Comparison of ENCODE assay signal across 8 cellular contexts in the genomic region with DNA sequence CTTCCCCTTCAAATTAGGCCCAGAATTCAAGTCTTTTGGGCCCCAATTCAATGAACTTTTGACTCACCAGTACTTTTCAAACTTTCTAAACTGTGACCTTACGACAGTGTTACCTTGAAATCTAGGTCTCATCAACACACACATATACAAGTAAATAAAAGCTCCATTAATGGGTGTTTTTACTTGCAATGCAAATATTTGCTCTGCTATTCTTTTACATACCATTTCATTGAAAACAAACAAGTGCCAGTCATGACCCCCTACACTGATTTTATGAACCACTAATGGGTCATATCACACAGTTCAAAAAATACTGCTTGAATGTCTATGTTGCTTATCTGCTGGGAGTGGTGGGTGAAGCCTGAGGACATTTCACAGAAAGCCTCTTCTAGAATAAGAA. TPM values are rescaled to one million over a fixed set of nuclear protein-coding genes. Genes with fewer than 3 reads are reported as not detected.
"Had no signal": no experiment of that assay in that cellular context is flagged by ENCODE, and none has a peak within 500 bp of the region (broad histone marks: within the 10 kb centered on the region; RNA-seq: fewer than 3 reads in every experiment).

No MANE protein-coding gene starts in this region.

- H3K27ac Mint-ChIP-seq: GM23338, H9 had no signal

- H3K9me3 Mint-ChIP-seq: GM23338, H9 had no signal

- DNase-seq: H9, HCEC 1CT, IMR-90, KG1 had no signal

- H3K4me2 ChIP-seq: GM23338 had no signal

- H3K4me3 ChIP-seq: GM23338, K562 had no signal

- FAIRE-seq: H1, H54, K562 had no signal

- H2AFZ ChIP-seq: GM23338 had no signal

- ATAC-seq: GM23338, K562 had no signal

- H3K4me3 Mint-ChIP-seq: GM23338, H9 had no signal

RNA-seq across cellular contexts. Expression of gene NR1H4, which starts 9.1 kb away (rescaled TPM):
- total RNA-seq: GM23338, H1, H9, IMR-90, K562 had no signal
- polyA plus RNA-seq: GM23338, H1, IMR-90 had no signal
